In the genomic region with DNA sequence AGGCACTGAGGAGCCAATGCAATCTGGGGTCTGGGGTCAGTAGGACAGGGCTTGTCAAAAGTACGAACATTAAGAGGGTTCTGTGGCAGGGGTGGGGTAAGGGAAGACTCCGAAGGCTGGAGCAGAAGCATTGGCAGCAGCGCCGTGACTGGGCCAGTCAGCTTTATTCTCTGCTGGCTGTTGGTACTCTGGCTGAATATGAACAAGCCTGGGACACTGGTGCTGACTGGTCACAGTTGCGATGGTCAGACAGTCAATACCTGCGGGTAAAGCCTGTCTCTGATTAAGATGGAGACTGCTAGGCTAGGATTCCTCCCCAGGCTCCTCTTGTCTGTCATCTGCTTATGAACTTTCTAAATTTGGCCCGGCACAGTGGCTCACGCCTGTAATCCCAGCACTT, we compare ENCODE assay signal across 1 cellular context.
TF ChIP-seq lines count a peak whose summit lies in the region.

No MANE protein-coding gene starts in this region.

TF ChIP-seq in IMR-90, 13 proteins besides CTCF, POLR2A, EP300 and RAD21 (continued from another document):
- TF ChIP-seq, protein P1, sequence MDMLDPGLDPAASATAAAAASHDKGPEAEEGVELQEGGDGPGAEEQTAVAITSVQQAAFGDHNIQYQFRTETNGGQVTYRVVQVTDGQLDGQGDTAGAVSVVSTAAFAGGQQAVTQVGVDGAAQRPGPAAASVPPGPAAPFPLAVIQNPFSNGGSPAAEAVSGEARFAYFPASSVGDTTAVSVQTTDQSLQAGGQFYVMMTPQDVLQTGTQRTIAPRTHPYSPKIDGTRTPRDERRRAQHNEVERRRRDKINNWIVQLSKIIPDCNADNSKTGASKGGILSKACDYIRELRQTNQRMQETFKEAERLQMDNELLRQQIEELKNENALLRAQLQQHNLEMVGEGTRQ (IDR thresholded peaks at IDR 0.05; ENCODE audit: low read depth, low read length): no peak
- TF ChIP-seq MAZ (IDR thresholded peaks at IDR 0.05; ENCODE audit: borderline replicate concordance, low read depth, low read length) (no peak), MXI1 (IDR thresholded peaks at IDR 0.05; ENCODE audit: borderline replicate concordance, low read depth, low read length) (no peak), RFX5 (IDR thresholded peaks at IDR 0.05; ENCODE audit: low read depth, low read length) (no peak), NFE2L2 (IDR thresholded peaks at IDR 0.05; ENCODE audit: low read depth, low read length) (no peak), SMC3 (IDR thresholded peaks at IDR 0.05; ENCODE audit: low read depth, low read length) (no peak), MAFK (IDR thresholded peaks at IDR 0.05; ENCODE audit: low read depth, low read length) (no peak), RCOR1 (IDR thresholded peaks at IDR 0.05; ENCODE audit: insufficient replicate concordance, low read length) (no peak)
